In the genomic region with DNA sequence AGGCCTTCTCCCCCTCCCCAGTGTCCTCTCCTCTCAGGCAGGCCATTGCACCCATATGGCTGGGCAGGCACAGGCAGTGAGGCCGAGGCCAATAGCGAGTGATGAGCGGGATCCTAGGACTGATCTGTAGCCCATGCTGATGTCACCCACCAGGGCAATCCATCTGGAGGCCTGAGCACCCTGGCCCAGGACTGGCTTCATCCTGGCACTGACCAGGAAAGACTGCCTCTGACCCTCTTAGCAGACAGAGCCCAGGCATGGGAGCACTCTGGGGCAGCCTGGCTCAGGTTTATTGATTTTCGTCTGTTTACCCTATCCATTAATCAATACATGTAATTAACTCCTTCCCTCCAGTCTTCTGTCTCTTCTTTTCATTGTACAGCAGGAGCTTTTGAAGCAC, we compare ENCODE assay signal across 1 cellular context.
TF ChIP-seq lines count a peak whose summit lies in the region.

No MANE protein-coding gene starts in this region.

TF ChIP-seq in WTC11, 78 proteins besides CTCF, POLR2A, EP300 and RAD21 (continued from another document):
- TF ChIP-seq, protein P1, sequence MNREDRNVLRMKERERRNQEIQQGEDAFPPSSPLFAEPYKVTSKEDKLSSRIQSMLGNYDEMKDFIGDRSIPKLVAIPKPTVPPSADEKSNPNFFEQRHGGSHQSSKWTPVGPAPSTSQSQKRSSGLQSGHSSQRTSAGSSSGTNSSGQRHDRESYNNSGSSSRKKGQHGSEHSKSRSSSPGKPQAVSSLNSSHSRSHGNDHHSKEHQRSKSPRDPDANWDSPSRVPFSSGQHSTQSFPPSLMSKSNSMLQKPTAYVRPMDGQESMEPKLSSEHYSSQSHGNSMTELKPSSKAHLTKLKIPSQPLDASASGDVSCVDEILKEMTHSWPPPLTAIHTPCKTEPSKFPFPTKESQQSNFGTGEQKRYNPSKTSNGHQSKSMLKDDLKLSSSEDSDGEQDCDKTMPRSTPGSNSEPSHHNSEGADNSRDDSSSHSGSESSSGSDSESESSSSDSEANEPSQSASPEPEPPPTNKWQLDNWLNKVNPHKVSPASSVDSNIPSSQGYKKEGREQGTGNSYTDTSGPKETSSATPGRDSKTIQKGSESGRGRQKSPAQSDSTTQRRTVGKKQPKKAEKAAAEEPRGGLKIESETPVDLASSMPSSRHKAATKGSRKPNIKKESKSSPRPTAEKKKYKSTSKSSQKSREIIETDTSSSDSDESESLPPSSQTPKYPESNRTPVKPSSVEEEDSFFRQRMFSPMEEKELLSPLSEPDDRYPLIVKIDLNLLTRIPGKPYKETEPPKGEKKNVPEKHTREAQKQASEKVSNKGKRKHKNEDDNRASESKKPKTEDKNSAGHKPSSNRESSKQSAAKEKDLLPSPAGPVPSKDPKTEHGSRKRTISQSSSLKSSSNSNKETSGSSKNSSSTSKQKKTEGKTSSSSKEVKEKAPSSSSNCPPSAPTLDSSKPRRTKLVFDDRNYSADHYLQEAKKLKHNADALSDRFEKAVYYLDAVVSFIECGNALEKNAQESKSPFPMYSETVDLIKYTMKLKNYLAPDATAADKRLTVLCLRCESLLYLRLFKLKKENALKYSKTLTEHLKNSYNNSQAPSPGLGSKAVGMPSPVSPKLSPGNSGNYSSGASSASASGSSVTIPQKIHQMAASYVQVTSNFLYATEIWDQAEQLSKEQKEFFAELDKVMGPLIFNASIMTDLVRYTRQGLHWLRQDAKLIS (CRISPR knock-in tag; IDR thresholded peaks at IDR 0.05; ENCODE audit: borderline replicate concordance), result no peak
- TF ChIP-seq ESRRA (CRISPR knock-in tag; IDR thresholded peaks at IDR 0.05; ENCODE audit: borderline replicate concordance) (no peak), NR1H2 (CRISPR knock-in tag; IDR thresholded peaks at IDR 0.05) (no peak), SMAD4 (CRISPR knock-in tag; IDR thresholded peaks at IDR 0.05) (no peak), ZNF121 (CRISPR knock-in tag; IDR thresholded peaks at IDR 0.05) (no peak), MXD4 (CRISPR knock-in tag; IDR thresholded peaks at IDR 0.05; ENCODE audit: borderline replicate concordance) (no peak), ZNF423 (CRISPR knock-in tag; IDR thresholded peaks at IDR 0.05) (no peak), SP1 (CRISPR knock-in tag; conservative IDR thresholded peaks at IDR 0.05) (no peak), ETV6 (CRISPR knock-in tag; IDR thresholded peaks at IDR 0.05) (no peak), ZNF396 (CRISPR knock-in tag; IDR thresholded peaks at IDR 0.05; ENCODE audit: borderline replicate concordance) (no peak), SMAD3 (CRISPR knock-in tag; IDR thresholded peaks at IDR 0.05; ENCODE audit: borderline replicate concordance) (no peak), NR2C2 (CRISPR knock-in tag; IDR thresholded peaks at IDR 0.05) (no peak), TEAD1 (CRISPR knock-in tag; IDR thresholded peaks at IDR 0.05) (no peak)
- TF ChIP-seq, protein P2, sequence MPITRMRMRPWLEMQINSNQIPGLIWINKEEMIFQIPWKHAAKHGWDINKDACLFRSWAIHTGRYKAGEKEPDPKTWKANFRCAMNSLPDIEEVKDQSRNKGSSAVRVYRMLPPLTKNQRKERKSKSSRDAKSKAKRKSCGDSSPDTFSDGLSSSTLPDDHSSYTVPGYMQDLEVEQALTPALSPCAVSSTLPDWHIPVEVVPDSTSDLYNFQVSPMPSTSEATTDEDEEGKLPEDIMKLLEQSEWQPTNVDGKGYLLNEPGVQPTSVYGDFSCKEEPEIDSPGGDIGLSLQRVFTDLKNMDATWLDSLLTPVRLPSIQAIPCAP (CRISPR knock-in tag; IDR thresholded peaks at IDR 0.05), result no peak
- TF ChIP-seq, protein P3, sequence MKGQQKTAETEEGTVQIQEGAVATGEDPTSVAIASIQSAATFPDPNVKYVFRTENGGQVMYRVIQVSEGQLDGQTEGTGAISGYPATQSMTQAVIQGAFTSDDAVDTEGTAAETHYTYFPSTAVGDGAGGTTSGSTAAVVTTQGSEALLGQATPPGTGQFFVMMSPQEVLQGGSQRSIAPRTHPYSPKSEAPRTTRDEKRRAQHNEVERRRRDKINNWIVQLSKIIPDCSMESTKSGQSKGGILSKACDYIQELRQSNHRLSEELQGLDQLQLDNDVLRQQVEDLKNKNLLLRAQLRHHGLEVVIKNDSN (CRISPR knock-in tag; IDR thresholded peaks at IDR 0.05), result no peak
- TF ChIP-seq, protein P4, sequence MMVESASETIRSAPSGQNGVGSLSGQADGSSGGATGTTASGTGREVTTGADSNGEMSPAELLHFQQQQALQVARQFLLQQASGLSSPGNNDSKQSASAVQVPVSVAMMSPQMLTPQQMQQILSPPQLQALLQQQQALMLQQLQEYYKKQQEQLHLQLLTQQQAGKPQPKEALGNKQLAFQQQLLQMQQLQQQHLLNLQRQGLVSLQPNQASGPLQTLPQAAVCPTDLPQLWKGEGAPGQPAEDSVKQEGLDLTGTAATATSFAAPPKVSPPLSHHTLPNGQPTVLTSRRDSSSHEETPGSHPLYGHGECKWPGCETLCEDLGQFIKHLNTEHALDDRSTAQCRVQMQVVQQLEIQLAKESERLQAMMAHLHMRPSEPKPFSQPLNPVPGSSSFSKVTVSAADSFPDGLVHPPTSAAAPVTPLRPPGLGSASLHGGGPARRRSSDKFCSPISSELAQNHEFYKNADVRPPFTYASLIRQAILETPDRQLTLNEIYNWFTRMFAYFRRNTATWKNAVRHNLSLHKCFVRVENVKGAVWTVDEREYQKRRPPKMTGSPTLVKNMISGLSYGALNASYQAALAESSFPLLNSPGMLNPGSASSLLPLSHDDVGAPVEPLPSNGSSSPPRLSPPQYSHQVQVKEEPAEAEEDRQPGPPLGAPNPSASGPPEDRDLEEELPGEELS (CRISPR knock-in tag; IDR thresholded peaks at IDR 0.05), result no peak
- TF ChIP-seq, protein P5, sequence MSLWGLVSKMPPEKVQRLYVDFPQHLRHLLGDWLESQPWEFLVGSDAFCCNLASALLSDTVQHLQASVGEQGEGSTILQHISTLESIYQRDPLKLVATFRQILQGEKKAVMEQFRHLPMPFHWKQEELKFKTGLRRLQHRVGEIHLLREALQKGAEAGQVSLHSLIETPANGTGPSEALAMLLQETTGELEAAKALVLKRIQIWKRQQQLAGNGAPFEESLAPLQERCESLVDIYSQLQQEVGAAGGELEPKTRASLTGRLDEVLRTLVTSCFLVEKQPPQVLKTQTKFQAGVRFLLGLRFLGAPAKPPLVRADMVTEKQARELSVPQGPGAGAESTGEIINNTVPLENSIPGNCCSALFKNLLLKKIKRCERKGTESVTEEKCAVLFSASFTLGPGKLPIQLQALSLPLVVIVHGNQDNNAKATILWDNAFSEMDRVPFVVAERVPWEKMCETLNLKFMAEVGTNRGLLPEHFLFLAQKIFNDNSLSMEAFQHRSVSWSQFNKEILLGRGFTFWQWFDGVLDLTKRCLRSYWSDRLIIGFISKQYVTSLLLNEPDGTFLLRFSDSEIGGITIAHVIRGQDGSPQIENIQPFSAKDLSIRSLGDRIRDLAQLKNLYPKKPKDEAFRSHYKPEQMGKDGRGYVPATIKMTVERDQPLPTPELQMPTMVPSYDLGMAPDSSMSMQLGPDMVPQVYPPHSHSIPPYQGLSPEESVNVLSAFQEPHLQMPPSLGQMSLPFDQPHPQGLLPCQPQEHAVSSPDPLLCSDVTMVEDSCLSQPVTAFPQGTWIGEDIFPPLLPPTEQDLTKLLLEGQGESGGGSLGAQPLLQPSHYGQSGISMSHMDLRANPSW (CRISPR knock-in tag; conservative IDR thresholded peaks at IDR 0.05; ENCODE audit: low read depth), result no peak
- TF ChIP-seq, protein P6, sequence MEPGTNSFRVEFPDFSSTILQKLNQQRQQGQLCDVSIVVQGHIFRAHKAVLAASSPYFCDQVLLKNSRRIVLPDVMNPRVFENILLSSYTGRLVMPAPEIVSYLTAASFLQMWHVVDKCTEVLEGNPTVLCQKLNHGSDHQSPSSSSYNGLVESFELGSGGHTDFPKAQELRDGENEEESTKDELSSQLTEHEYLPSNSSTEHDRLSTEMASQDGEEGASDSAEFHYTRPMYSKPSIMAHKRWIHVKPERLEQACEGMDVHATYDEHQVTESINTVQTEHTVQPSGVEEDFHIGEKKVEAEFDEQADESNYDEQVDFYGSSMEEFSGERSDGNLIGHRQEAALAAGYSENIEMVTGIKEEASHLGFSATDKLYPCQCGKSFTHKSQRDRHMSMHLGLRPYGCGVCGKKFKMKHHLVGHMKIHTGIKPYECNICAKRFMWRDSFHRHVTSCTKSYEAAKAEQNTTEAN (CRISPR knock-in tag; IDR thresholded peaks at IDR 0.05), result no peak
- TF ChIP-seq, protein P7, sequence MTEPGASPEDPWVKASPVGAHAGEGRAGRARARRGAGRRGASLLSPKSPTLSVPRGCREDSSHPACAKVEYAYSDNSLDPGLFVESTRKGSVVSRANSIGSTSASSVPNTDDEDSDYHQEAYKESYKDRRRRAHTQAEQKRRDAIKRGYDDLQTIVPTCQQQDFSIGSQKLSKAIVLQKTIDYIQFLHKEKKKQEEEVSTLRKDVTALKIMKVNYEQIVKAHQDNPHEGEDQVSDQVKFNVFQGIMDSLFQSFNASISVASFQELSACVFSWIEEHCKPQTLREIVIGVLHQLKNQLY (CRISPR knock-in tag; IDR thresholded peaks at IDR 0.05), result no peak
